Comparison of ENCODE assay signal across 10 cellular contexts in the genomic region with DNA sequence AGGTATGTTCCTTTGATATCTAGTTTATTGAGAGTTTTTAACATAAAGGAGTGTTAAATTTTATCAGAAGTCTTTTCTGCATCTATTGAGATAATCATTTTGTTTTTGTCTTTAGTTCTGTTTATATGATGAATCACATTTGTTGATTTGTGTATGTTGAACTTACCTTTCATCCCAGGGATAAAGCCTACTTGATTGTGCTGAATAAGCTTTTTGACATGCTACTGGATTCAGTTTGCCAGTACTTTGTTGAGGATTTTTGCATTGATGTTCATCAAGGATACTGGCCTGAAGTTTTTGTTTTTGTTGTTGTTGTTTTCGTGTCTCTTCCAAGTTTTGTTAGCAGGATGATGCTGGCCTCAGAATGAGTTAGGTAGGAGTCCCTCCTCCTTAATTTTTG. TPM values are rescaled to one million over a fixed set of nuclear protein-coding genes. Genes with fewer than 3 reads are reported as not detected.
"Had no signal": no experiment of that assay in that cellular context is flagged by ENCODE, and none has a peak within 500 bp of the region (broad histone marks: within the 10 kb centered on the region; RNA-seq: fewer than 3 reads in every experiment).

No MANE protein-coding gene starts in this region.

- H3K36me3 ChIP-seq: HAP-1 had no signal

- H3K4me3 ChIP-seq: HAP-1 had no signal

- DNase-seq: GOT3, H7, HFFc6, KG1 had no signal

- H3K27ac ChIP-seq: HL-60 had no signal

- H3K27ac Mint-ChIP-seq: HFFc6, IgD-negative memory B cell had no signal

- H3K9me3 ChIP-seq: HAP-1 had no signal

- H3K4me1 Mint-ChIP-seq: IgD-negative memory B cell had no signal

- H3K4me3 Mint-ChIP-seq: HFFc6, IgD-negative memory B cell had no signal

- ATAC-seq: HCT116 had no signal

RNA-seq across cellular contexts. Expression of gene AFM, which starts 10.8 kb away (rescaled TPM):
- total RNA-seq: H4, H7, HFFc6, HT1080 had no signal
- polyA plus RNA-seq: IgD-negative memory B cell had no signal

RNA-seq across cellular contexts. Expression of gene AFP, which starts 34.7 kb away (rescaled TPM):
- polyA plus RNA-seq: IgD-negative memory B cell had no signal
